Comparison of ENCODE assay signal across 10 cellular contexts in the genomic region with DNA sequence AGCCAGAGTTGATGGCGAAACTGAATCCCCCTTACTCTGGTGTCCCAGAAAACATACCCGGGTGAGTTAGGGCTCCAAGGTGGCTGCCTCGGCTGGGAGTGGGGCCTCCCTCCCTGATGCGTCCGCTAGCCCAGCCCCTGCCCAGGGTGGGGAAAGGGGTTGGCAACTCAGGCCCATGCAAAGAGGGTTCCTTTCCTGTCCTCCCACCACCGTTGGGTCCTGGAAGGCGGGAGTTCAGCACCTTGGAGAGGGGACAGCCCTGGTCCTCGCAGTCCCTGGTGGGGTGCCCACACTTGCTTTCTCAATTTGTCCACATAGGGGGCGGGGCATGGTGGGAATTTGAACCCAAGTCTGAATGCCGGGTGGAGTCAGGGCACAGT. TPM values are rescaled to one million over a fixed set of nuclear protein-coding genes. Genes with fewer than 3 reads are reported as not detected.
A peak's percentile ranks its signal among the peaks of the same experiment; 100 is the strongest.
DNase-seq lines count a peak whose midpoint lies in the region; ATAC-seq, FAIRE-seq and TF ChIP-seq lines count a peak whose summit lies in the region.
"Had no signal": no experiment of that assay in that cellular context is flagged by ENCODE, and none has a peak within 500 bp of the region (broad histone marks: within the 10 kb centered on the region; RNA-seq: fewer than 3 reads in every experiment).

No MANE protein-coding gene starts in this region.

- H3K79me2 ChIP-seq in MM.1S (ENCODE audit: low read length), result peaks cover 16% of the 10 kb centered on the region

- no peak overlapping the region for H2AFZ ChIP-seq in MM.1S (ENCODE audit: low read length)

- H3K4me1 Mint-ChIP-seq in activated T-helper 1 cell treated with anti-CD3 and anti-CD28 coated beads, Interleukin-12 subunit alpha, Interleukin-12 subunit beta, Interleukin-2, Interleukin-4 antibody, amounts not matched to agents 30 ng/mL and 10 ng/mL and 1 ng/mL, durations not matched to agents 14 hours and 24 hours and 36 hours (ENCODE audit: low read depth), result no peaks in the 10 kb centered on the region

- ATAC-seq in pancreas (peak; percentile 21 to 69 (median 52)), HG03565 (IDR thresholded peaks at IDR 0.05; ENCODE audit: unreplicated experiment) (no peak)

- no peak overlapping the region for H3K4me3 Mint-ChIP-seq in activated T-helper 1 cell treated with anti-CD3 and anti-CD28 coated beads, Interleukin-12 subunit alpha, Interleukin-12 subunit beta, Interleukin-2, Interleukin-4 antibody, amounts not matched to agents 30 ng/mL and 10 ng/mL and 1 ng/mL, durations not matched to agents 14 hours and 24 hours and 36 hours
- H3K4me3 Mint-ChIP-seq: T-helper 2 cell treated with Interferon-gamma antibody and Interleukin-4, amounts not matched to agents 5 μg/mL and 100 μg/mL, for 36 hours had no signal

- H3K9me3 Mint-ChIP-seq in activated T-helper 1 cell treated with anti-CD3 and anti-CD28 coated beads, Interleukin-12 subunit alpha, Interleukin-12 subunit beta, Interleukin-2, Interleukin-4 antibody, amounts not matched to agents 30 ng/mL and 10 ng/mL and 1 ng/mL, durations not matched to agents 14 hours and 24 hours and 36 hours, result no peaks in the 10 kb centered on the region
- H3K9me3 Mint-ChIP-seq: T-helper 2 cell treated with Interferon-gamma antibody and Interleukin-4, amounts not matched to agents 5 μg/mL and 100 μg/mL, for 36 hours had no signal

- H3K4me2 ChIP-seq in MM.1S (ENCODE audit: low read depth, low read length), result no peak overlapping the region

- H3K9me3 ChIP-seq in MM.1S (replicated peaks; ENCODE audit: insufficient read depth, low read length) (no peaks in the 10 kb centered on the region), pancreas (no peaks in the 10 kb centered on the region)

- no peak overlapping the region for H3K9ac ChIP-seq in MM.1S (ENCODE audit: low read length)

- H3K27ac ChIP-seq in MM.1S (ENCODE audit: low read length) (no peak overlapping the region), pancreas (no peak overlapping the region)

- no peaks in the 10 kb centered on the region for H3K27me3 Mint-ChIP-seq in activated T-helper 1 cell treated with anti-CD3 and anti-CD28 coated beads, Interleukin-12 subunit alpha, Interleukin-12 subunit beta, Interleukin-2, Interleukin-4 antibody, amounts not matched to agents 30 ng/mL and 10 ng/mL and 1 ng/mL, durations not matched to agents 14 hours and 24 hours and 36 hours (ENCODE audit: insufficient read depth)

- H3K36me3 ChIP-seq in MM.1S (replicated peaks; ENCODE audit: insufficient read depth, low read length) (no peaks in the 10 kb centered on the region; the same call in none of the 2 replicates), pancreas (peaks cover 2 to 11% (median 5%) of the 10 kb centered on the region in 3 donors)

- H3K27ac Mint-ChIP-seq in activated T-helper 1 cell treated with anti-CD3 and anti-CD28 coated beads, Interleukin-12 subunit alpha, Interleukin-12 subunit beta, Interleukin-2, Interleukin-4 antibody, amounts not matched to agents 30 ng/mL and 10 ng/mL and 1 ng/mL, durations not matched to agents 14 hours and 24 hours and 36 hours, result no peak overlapping the region
- H3K27ac Mint-ChIP-seq: T-helper 2 cell treated with Interferon-gamma antibody and Interleukin-4, amounts not matched to agents 5 μg/mL and 100 μg/mL, for 36 hours had no signal

- no peaks in the 10 kb centered on the region for H3K9me2 ChIP-seq in MM.1S (replicated peaks; ENCODE audit: insufficient read depth, low read length)

- H3K4me3 ChIP-seq in MM.1S (ENCODE audit: low read length), result no peak overlapping the region
- no peak overlapping the region for H3K4me3 ChIP-seq in epithelial cell of esophagus (ENCODE audit: low read length)
- no peak overlapping the region for H3K4me3 ChIP-seq in pancreas

- peaks cover 5% of the 10 kb centered on the region for H3K4me1 ChIP-seq in MM.1S (ENCODE audit: low read length)
- H3K4me1 ChIP-seq in pancreas, result peaks cover 0 to 7% (median 7%) of the 10 kb centered on the region in 3 donors

- intact Hi-C loops in pancreas (cut with DNase I), result no loop called here
- intact Hi-C loops in activated T-helper 1 cell treated with anti-CD3 and anti-CD28 coated beads, Interleukin-12 subunit alpha, Interleukin-12 subunit beta, Interleukin-2, Interleukin-4 antibody, amounts not matched to agents 30 ng/mL and 10 ng/mL and 1 ng/mL, durations not matched to agents 14 hours and 24 hours and 36 hours (cut with micrococcal nuclease), result no loop called here

- 0 out of 2 replicates have a peak, but pooled peaks cover 3% of the 10 kb centered on the region for H4K20me1 ChIP-seq in MM.1S (ENCODE audit: insufficient read depth, low read length)

- peak; percentile 42 for DNase-seq in activated CD4-positive, alpha-beta T cell treated with anti-CD3 and anti-CD28 coated beads for 48 hours
- no peak for DNase-seq in activated CD4-positive, alpha-beta T cell treated with anti-CD3 and anti-CD28 coated beads for 1 hour
- DNase-seq in MM.1S (peak; percentile 30), epithelial cell of esophagus (ENCODE audit: low read depth) (peak; percentile 21), pancreas (peak in 4 of 6 donors; percentile 30 to 64 (median 48)), NCI-H1436 treated with DMSO at 0.1 percent for 48 hours (lab: John Stamatoyannopoulos, UW) (no peak)
- DNase-seq in activated T-helper 1 cell treated with anti-CD3 and anti-CD28 coated beads, Interleukin-12 subunit alpha, Interleukin-12 subunit beta, Interleukin-2, Interleukin-4 antibody, amounts not matched to agents 30 ng/mL and 10 ng/mL and 1 ng/mL, durations not matched to agents 14 hours and 24 hours and 36 hours (ENCODE audit: low spot score), result no peak
- DNase-seq: stimulated activated naive CD4-positive, alpha-beta T cell had no signal

- 48 to 59% methylated on average over 8 to 10 of the region's 10 CpGs for WGBS in pancreas, 2 donors

- no peaks in the 10 kb centered on the region for H3K27me3 ChIP-seq in MM.1S (replicated peaks; ENCODE audit: insufficient read depth, low read length)
- H3K27me3 ChIP-seq in pancreas, result no peaks in the 10 kb centered on the region

- FAIRE-seq in pancreas (lab: Jason Lieb, UNC), result no peak

- TF ChIP-seq CTCF in MM.1S (IDR thresholded peaks at IDR 0.05; ENCODE audit: low read length) (no peak), epithelial cell of esophagus (IDR thresholded peaks at IDR 0.05; ENCODE audit: insufficient read depth, low read depth, low read length, missing control alignments) (no peak), pancreas (IDR thresholded peaks at IDR 0.05) (no peak)

- H3F3A ChIP-seq in MM.1S (ENCODE audit: insufficient read depth, low read length), result peaks cover 23% of the 10 kb centered on the region

- peaks cover 16% of the 10 kb centered on the region for H3K36me3 Mint-ChIP-seq in activated T-helper 1 cell treated with anti-CD3 and anti-CD28 coated beads, Interleukin-12 subunit alpha, Interleukin-12 subunit beta, Interleukin-2, Interleukin-4 antibody, amounts not matched to agents 30 ng/mL and 10 ng/mL and 1 ng/mL, durations not matched to agents 14 hours and 24 hours and 36 hours (ENCODE audit: low read depth)

RNA-seq across cellular contexts. Expression of gene SRM, which starts 6.1 kb away (rescaled TPM):
- total RNA-seq in pancreas, result 100 to 1,000 TPM in 2 of 6 donors, 10 to 100 TPM in 4; 51.8 to 123 (median 66.0) TPM
- 100 to 1,000 TPM; 116 to 266 TPM for polyA plus RNA-seq in pancreas
- total RNA-seq in activated T-helper 1 cell treated with anti-CD3 and anti-CD28 coated beads, Interleukin-12 subunit alpha, Interleukin-12 subunit beta, Interleukin-2, Interleukin-4 antibody, amounts not matched to agents 30 ng/mL and 10 ng/mL and 1 ng/mL, durations not matched to agents 14 hours and 24 hours and 36 hours, result 306 and 332 TPM in 2 replicates

RNA-seq across cellular contexts. Expression of gene MASP2, which starts 6.7 kb away (rescaled TPM):
- not detected for total RNA-seq in pancreas
- polyA plus RNA-seq in pancreas, result under 1 TPM in 1 of 2 donors, not detected in 1; 0.05 TPM
- 0.15 and 0.57 TPM in 2 replicates for total RNA-seq in activated T-helper 1 cell treated with anti-CD3 and anti-CD28 coated beads, Interleukin-12 subunit alpha, Interleukin-12 subunit beta, Interleukin-2, Interleukin-4 antibody, amounts not matched to agents 30 ng/mL and 10 ng/mL and 1 ng/mL, durations not matched to agents 14 hours and 24 hours and 36 hours

RNA-seq across cellular contexts. Expression of gene TARDBP, which starts 41.3 kb away (rescaled TPM):
- 10 to 100 TPM; 43.3 to 74.7 (median 53.7) TPM for total RNA-seq in pancreas
- 10 to 100 TPM; 47.8 to 84.7 TPM for polyA plus RNA-seq in pancreas
- 197 TPM in 2 replicates for total RNA-seq in activated T-helper 1 cell treated with anti-CD3 and anti-CD28 coated beads, Interleukin-12 subunit alpha, Interleukin-12 subunit beta, Interleukin-2, Interleukin-4 antibody, amounts not matched to agents 30 ng/mL and 10 ng/mL and 1 ng/mL, durations not matched to agents 14 hours and 24 hours and 36 hours

RNA-seq across cellular contexts. Expression of gene EXOSC10, which starts 45.9 kb away (rescaled TPM):
- total RNA-seq in pancreas, result 10 to 100 TPM; 16.3 to 26.8 (median 20.6) TPM
- 10 to 100 TPM; 32.5 to 65.1 TPM for polyA plus RNA-seq in pancreas
- total RNA-seq in activated T-helper 1 cell treated with anti-CD3 and anti-CD28 coated beads, Interleukin-12 subunit alpha, Interleukin-12 subunit beta, Interleukin-2, Interleukin-4 antibody, amounts not matched to agents 30 ng/mL and 10 ng/mL and 1 ng/mL, durations not matched to agents 14 hours and 24 hours and 36 hours, result 93.5 and 103 TPM in 2 replicates

Comparison
In these comparisons a context has a peak if more than half of its experiments do, and no peak if none do; other contexts are left out.
1. DNase-seq: peak in activated CD4-positive, alpha-beta T cell treated with anti-CD3 and anti-CD28 coated beads for 48 hours (single experiment), MM.1S (single experiment), epithelial cell of esophagus (single experiment) and pancreas (4 of 6); none in activated CD4-positive, alpha-beta T cell treated with anti-CD3 and anti-CD28 coated beads for 1 hour (single experiment), NCI-H1436 treated with DMSO at 0.1 percent for 48 hours (single experiment) and activated T-helper 1 cell treated with anti-CD3 and anti-CD28 coated beads, Interleukin-12 subunit alpha, Interleukin-12 subunit beta, Interleukin-2, Interleukin-4 antibody, amounts not matched to agents 30 ng/mL and 10 ng/mL and 1 ng/mL, durations not matched to agents 14 hours and 24 hours and 36 hours (single experiment).